11 cellular contexts compared by ENCODE assay signal in genomic region chr6:29845405-29846006, GRCh38. TPM values are rescaled to one million over a fixed set of nuclear protein-coding genes. Genes with fewer than 3 reads are reported as not detected.
DNase-seq lines count a peak whose midpoint lies in the region; ATAC-seq, FAIRE-seq and TF ChIP-seq lines count a peak whose summit lies in the region.
"Had no signal": no experiment of that assay in that cellular context is flagged by ENCODE, and none has a peak within 500 bp of the region (broad histone marks: within the 10 kb centered on the region; RNA-seq: fewer than 3 reads in every experiment).

No MANE protein-coding gene starts in this region.

- TF ChIP-seq POLR2A in H1 (IDR thresholded peaks at IDR 0.05; ENCODE audit: control extremely low read depth in 1 of 2, low read depth in 2 of 2, low read length in 2 of 2): no peak
- TF ChIP-seq POLR2A in esophagus squamous epithelium (IDR thresholded peaks at IDR 0.05): no peak

- POLR2A ChIA-PET in H1 (lab: Charles Lee; ENCODE audit: partially characterized antibody): no interaction called here

- peak overlapping the region; percentile 45 for H3K27ac Mint-ChIP-seq in activated CD4-positive, alpha-beta T cell treated with anti-CD3 and anti-CD28 coated beads, Interleukin-2, amount 10 ng/mL, durations not matched to agents 24 days and 14 days

- H3K36me3 ChIP-seq in H1 (ENCODE audit: control insufficient read depth in 2 of 4, insufficient read depth in 4 of 4, low read length in 3 of 4) (no peaks in the 10 kb centered on the region), esophagus squamous epithelium (no peaks in the 10 kb centered on the region)
- H3K36me3 ChIP-seq: ascending aorta had no signal

- H3K18ac ChIP-seq in H1 (ENCODE audit: extremely low read depth, low read length): no peak overlapping the region

- TF ChIP-seq RAD21 in H1 (IDR thresholded peaks at IDR 0.05 in 1 of 2, conservative IDR thresholded peaks at IDR 0.05 in 1 of 2; ENCODE audit: low read depth in 2 of 2, low read length in 2 of 2): no peak

- H3K27me3 Mint-ChIP-seq in activated CD4-positive, alpha-beta T cell treated with anti-CD3 and anti-CD28 coated beads, Interleukin-2, amount 10 ng/mL, durations not matched to agents 24 days and 14 days: peaks cover 52% of the 10 kb centered on the region

- peaks cover 26% of the 10 kb centered on the region for H3K4me1 Mint-ChIP-seq in activated CD4-positive, alpha-beta T cell treated with anti-CD3 and anti-CD28 coated beads, Interleukin-2, amount 10 ng/mL, durations not matched to agents 24 days and 14 days

- no peaks in the 10 kb centered on the region for H3K27me3 ChIP-seq in H1 (replicated peaks in 1 of 4; ENCODE audit: control insufficient read depth in 3 of 4, extremely low read depth in 1 of 4, insufficient read depth in 3 of 4, low read length in 3 of 4)
- H3K27me3 ChIP-seq in esophagus squamous epithelium: peaks cover 0 to 55% (median 3%) of the 10 kb centered on the region in 4 donors
- H3K27me3 ChIP-seq: ascending aorta had no signal

- no peak overlapping the region for H4K8ac ChIP-seq in H1 (ENCODE audit: extremely low read depth, insufficient read depth, low read length)

- H3K79me2 ChIP-seq in H1 (ENCODE audit: control insufficient read depth in 1 of 2, insufficient read depth in 2 of 2, low read length in 2 of 2): no peaks in the 10 kb centered on the region

- H3K9me3 ChIP-seq in H1 (ENCODE audit: insufficient read depth in 2 of 2, low read depth in 1 of 2, low read length in 1 of 2): no peaks in the 10 kb centered on the region
- H3K9me3 ChIP-seq in esophagus squamous epithelium: no peaks in the 10 kb centered on the region
- H3K9me3 ChIP-seq: ascending aorta had no signal

- H3K56ac ChIP-seq in H1 (replicated peaks; ENCODE audit: insufficient read length, low read depth, low read length): no peak overlapping the region

- no peak for TF ChIP-seq EP300 in H1 (IDR thresholded peaks at IDR 0.05; ENCODE audit: borderline replicate concordance in 1 of 2, low read depth in 2 of 2, low read length in 2 of 2)

- H2BK12ac ChIP-seq in H1 (ENCODE audit: low read depth, low read length): 0 out of 2 replicates have a peak overlapping the region, but pooled peaks have one; percentile 29

- H3K4me1 ChIP-seq in H1 (replicated peaks in 1 of 4; ENCODE audit: control insufficient read depth in 3 of 4, insufficient read depth in 4 of 4, low read length in 3 of 4) (no peaks in the 10 kb centered on the region), esophagus squamous epithelium (peaks cover 0 to 11% (median 4%) of the 10 kb centered on the region in 3 donors)

- H2BK5ac ChIP-seq in H1 (ENCODE audit: low read depth, low read length): peak overlapping the region; percentile 62; the same call in 1 of the 2 replicates

- no peak overlapping the region for H3K4me3 ChIP-seq in H1 (ENCODE audit: extremely low read depth in 1 of 4, insufficient read depth in 2 of 4, low read depth in 3 of 4, low read length in 4 of 4)
- no peak overlapping the region for H3K4me3 ChIP-seq in esophagus squamous epithelium
- H3K4me3 ChIP-seq: ascending aorta had no signal

- no peaks in the 10 kb centered on the region for H3K79me1 ChIP-seq in H1 (ENCODE audit: low read depth, low read length)

- H3K36me3 Mint-ChIP-seq in activated CD4-positive, alpha-beta T cell treated with anti-CD3 and anti-CD28 coated beads, Interleukin-2, amount 10 ng/mL, durations not matched to agents 24 days and 14 days (ENCODE audit: low read depth): no peaks in the 10 kb centered on the region

- H4K91ac ChIP-seq in H1 (replicated peaks; ENCODE audit: insufficient read length, low read length): no peak overlapping the region

- no peak overlapping the region for H3K4ac ChIP-seq in H1 (replicated peaks; ENCODE audit: insufficient read length, low read depth, low read length)

- H3K9me3 Mint-ChIP-seq in activated CD4-positive, alpha-beta T cell treated with anti-CD3 and anti-CD28 coated beads, Interleukin-2, amount 10 ng/mL, durations not matched to agents 24 days and 14 days: no peaks in the 10 kb centered on the region

- no peaks in the 10 kb centered on the region for H4K20me1 ChIP-seq in H1 (replicated peaks in 1 of 2; ENCODE audit: control insufficient read depth in 1 of 2, insufficient read depth in 2 of 2, low read length in 2 of 2)

- no peaks in the 10 kb centered on the region; the same call in 1 of the 2 replicates for H3K23me2 ChIP-seq in H1 (ENCODE audit: low read depth, low read length)

- no peak for TF ChIP-seq CTCF in H1 (IDR thresholded peaks at IDR 0.05; ENCODE audit: control extremely low read depth in 1 of 3, insufficient read depth in 1 of 3, low read depth in 1 of 3, low read length in 3 of 3)
- no peak for TF ChIP-seq CTCF in GM13976 (IDR thresholded peaks at IDR 0.05; ENCODE audit: borderline replicate concordance, control extremely low read depth, extremely low read depth, insufficient read depth, missing control alignments)
- TF ChIP-seq CTCF in esophagus squamous epithelium (IDR thresholded peaks at IDR 0.05): no peak

- no peak overlapping the region for H2BK120ac ChIP-seq in H1 (replicated peaks; ENCODE audit: low read depth, low read length)

- peak; percentile 76 for DNase-seq in HT-29 (ENCODE audit: low spot score)
- DNase-seq in activated CD4-positive, alpha-beta T cell treated with anti-CD3 and anti-CD28 coated beads, Interleukin-2, amount 10 ng/mL, durations not matched to agents 24 days and 14 days: peak; percentile 74
- no peak for DNase-seq in H1 (ENCODE audit: low read depth in 1 of 2, low spot score in 2 of 2)
- peak; percentile 66 for DNase-seq in stimulated activated CD4-positive, alpha-beta T cell treated with anti-CD3 and anti-CD28 coated beads, Interleukin-4, amount 100 ng/mL, for 24 hours
- DNase-seq in GM13976 (ENCODE audit: low spot score): no peak
- no peak for DNase-seq in esophagus squamous epithelium (lab: John Stamatoyannopoulos, UW)
- DNase-seq: DMS79 treated with DMSO at 0.1 percent for 48 hours had no signal

- H2AK5ac ChIP-seq in H1 (ENCODE audit: low read depth, low read length): 0 out of 2 replicates have a peak overlapping the region, but pooled peaks have one; percentile 32

- no peak overlapping the region for H2BK15ac ChIP-seq in H1 (ENCODE audit: low read length)

- H2BK20ac ChIP-seq in H1 (ENCODE audit: low read length): no peak overlapping the region

- 78% methylated on average over 2 of the region's 2 CpGs; no CpG with 5 or more reads in 1 of the 2 experiments for WGBS in H1 (ENCODE audit: extremely low coverage in 1 of 2, insufficient coverage in 1 of 2, insufficient read length in 1 of 2, insufficient replicate concordance in 2 of 2, low coverage in 1 of 2, low lambda C conversion rate in 2 of 2, missing lambda C conversion rate in 1 of 2), 2 experiments
- WGBS in esophagus squamous epithelium, 2 donors: 13 to 50% methylated on average over 2 of the region's 2 CpGs

- H3K14ac ChIP-seq in H1 (ENCODE audit: insufficient read length): no peak overlapping the region

- in situ Hi-C loops in GM13976 (cut with MboI; ENCODE audit: low sequenced_read_pairs, unreplicated experiment): loop anchor here (10.0 kb wide), 1 partner anchor 149 kb away; no protein-coding TSS in a partner anchor

- no peak for ATAC-seq in GM21367 (IDR thresholded peaks at IDR 0.05; ENCODE audit: unreplicated experiment)

- CTCF ChIA-PET in H1 (lab: Charles Lee; ENCODE audit: partially characterized antibody): interaction anchor here (1.7 kb wide), 1 partner anchor 11 kb away, joined by 6 read pairs; no protein-coding TSS in a partner anchor

- H3K4me2 ChIP-seq in H1 (ENCODE audit: insufficient read depth in 1 of 2, low read depth in 2 of 2, low read length in 2 of 2): no peak overlapping the region

- H3K27ac ChIP-seq in H1 (ENCODE audit: low read depth, low read length): no peak overlapping the region
- H3K27ac ChIP-seq in esophagus squamous epithelium: no peak overlapping the region
- H3K27ac ChIP-seq: ascending aorta had no signal

- H4K5ac ChIP-seq in H1 (ENCODE audit: insufficient read length, low read depth, low read length): no peak overlapping the region

- no peak overlapping the region for H3K9ac ChIP-seq in H1 (replicated peaks in 1 of 4; ENCODE audit: extremely low read depth in 1 of 4, low read depth in 3 of 4, low read length in 3 of 4)

- no peak overlapping the region for H3K23ac ChIP-seq in H1 (ENCODE audit: insufficient read length)

- intact Hi-C loops in activated CD4-positive, alpha-beta T cell treated with anti-CD3 and anti-CD28 coated beads, Interleukin-2, amount 10 ng/mL, durations not matched to agents 24 days and 14 days (cut with micrococcal nuclease): no loop called here
- intact Hi-C loops in esophagus squamous epithelium (cut with DNase I): no loop called here

- no peak overlapping the region for H2AFZ ChIP-seq in H1 (ENCODE audit: low read length)

- FAIRE-seq in H1 (lab: Jason Lieb, UNC): no peak

- peak overlapping the region; percentile 8 for H3K4me3 Mint-ChIP-seq in activated CD4-positive, alpha-beta T cell treated with anti-CD3 and anti-CD28 coated beads, Interleukin-2, amount 10 ng/mL, durations not matched to agents 24 days and 14 days

TF ChIP-seq in H1, 55 proteins besides CTCF, POLR2A, EP300 and RAD21:
- TF ChIP-seq SP2 (IDR thresholded peaks at IDR 0.05; ENCODE audit: low read length) (no peak), HDAC2 (IDR thresholded peaks at IDR 0.05; ENCODE audit: borderline replicate concordance in 1 of 2, low read depth in 2 of 2, low read length in 2 of 2) (no peak), MAFK (IDR thresholded peaks at IDR 0.05; ENCODE audit: low read depth, low read length) (no peak), SP1 (IDR thresholded peaks at IDR 0.05; ENCODE audit: low read depth, low read length) (no peak), FOSL1 (IDR thresholded peaks at IDR 0.05; ENCODE audit: insufficient read depth, low read depth, low read length) (no peak), BACH1 (IDR thresholded peaks at IDR 0.05; ENCODE audit: low read length) (no peak)

RNA-seq across cellular contexts. Expression of gene HLA-G, which starts 17.9 kb away (rescaled TPM):
- 0.56 TPM in 1 of 2 replicates, not detected in the other for total RNA-seq in HT-29 (2014; rRNA removed; shearing (Covaris generic))
- 0.85 and 1.2 TPM in 2 replicates for total RNA-seq in activated CD4-positive, alpha-beta T cell treated with anti-CD3 and anti-CD28 coated beads, Interleukin-2, amount 10 ng/mL, durations not matched to agents 24 days and 14 days
- 4.4 and 4.8 TPM in 2 replicates for total RNA-seq in H1 (2021; fragmentation: NEBNext Ultra II Directional; extraction: Animal tissue kit (Norgen Biotek cat#: 25700))
- 3.2 and 4.2 TPM in 2 replicates for polyA plus RNA-seq in H1 (2011; rRNA removed)
- polyA plus RNA-seq in H1 (2011; cell fraction: cytosol; rRNA removed): 4.9 TPM
- polyA plus RNA-seq in H1 (2011; cell fraction: nucleus; rRNA removed): 7.8 TPM
- polyA plus RNA-seq in H1 (2012, experiment 1 of 2): 2.1 to 4.4 TPM (median 2.9 TPM) in 4 replicates
- 3.6 TPM for polyA plus RNA-seq in H1 (2012, experiment 2 of 2)
- polyA plus RNA-seq in H1 (2013, experiment 1 of 2): 6.4 TPM
- 5.8 TPM for polyA plus RNA-seq in H1 (2013, experiment 2 of 2)
- polyA minus RNA-seq in H1 (2011; rRNA and poly(A)+ RNA removed): 0.93 and 0.98 TPM in 2 replicates
- polyA minus RNA-seq in H1 (2011; cell fraction: cytosol; rRNA and poly(A)+ RNA removed): 0.88 TPM
- 1.9 TPM for polyA minus RNA-seq in H1 (2011; cell fraction: nucleus; rRNA and poly(A)+ RNA removed)
- total RNA-seq in esophagus squamous epithelium: under 1 TPM in 2 of 4 donors, not detected in 2; 0.18 to 0.27 TPM
- total RNA-seq: ascending aorta, NCI-H460, subcutaneous adipose tissue had no signal

Comparison
In these comparisons a context has a peak if more than half of its experiments do, and no peak if none do; other contexts are left out.
1. DNase-seq: peak in HT-29 (single experiment), activated CD4-positive, alpha-beta T cell treated with anti-CD3 and anti-CD28 coated beads, Interleukin-2, amount 10 ng/mL, durations not matched to agents 24 days and 14 days (single experiment) and stimulated activated CD4-positive, alpha-beta T cell treated with anti-CD3 and anti-CD28 coated beads, Interleukin-4, amount 100 ng/mL, for 24 hours (single experiment); none in H1 (0 of 2), GM13976 (single experiment) and esophagus squamous epithelium (single experiment).